Comparison of ENCODE assay signal across 11 cellular contexts in genomic region chr5:139690385-139691274, GRCh38. TPM values are rescaled to one million over a fixed set of nuclear protein-coding genes. Genes with fewer than 3 reads are reported as not detected.
DNase-seq lines count a peak whose midpoint lies in the region; ATAC-seq, FAIRE-seq and TF ChIP-seq lines count a peak whose summit lies in the region.
"Had no signal": no experiment of that assay in that cellular context is flagged by ENCODE, and none has a peak within 500 bp of the region (broad histone marks: within the 10 kb centered on the region; RNA-seq: fewer than 3 reads in every experiment).

No MANE protein-coding gene starts in this region.

- no peaks in the 10 kb centered on the region for H3K36me3 Mint-ChIP-seq in activated naive CD8-positive, alpha-beta T cell treated with anti-CD3 and anti-CD28 coated beads, Interleukin-2, amount 50 U/mL, for 24 hours (ENCODE audit: low read depth)

- no peak overlapping the region for H2AFZ ChIP-seq in SK-N-SH (ENCODE audit: low read depth)

- no peak for TF ChIP-seq POLR2A in H54 (IDR thresholded peaks at IDR 0.05; ENCODE audit: low read depth, low read length)

- peak; percentile 63 for DNase-seq in ELR (ENCODE audit: low read depth)
- peak; percentile 77 for DNase-seq in SK-N-SH
- peak; percentile 90 for DNase-seq in glomerular visceral epithelial cell (ENCODE audit: extremely low spot score)
- DNase-seq in retina: peak; percentile 81
- no peak for DNase-seq in H54 (ENCODE audit: insufficient read length, low spot score)
- DNase-seq in NCI-H146 treated with DMSO at 0.1 percent for 48 hours (lab: John Stamatoyannopoulos, UW; ENCODE audit: unreplicated experiment): no peak
- DNase-seq in activated naive CD8-positive, alpha-beta T cell treated with anti-CD3 and anti-CD28 coated beads, Interleukin-2, amount 50 U/mL, for 24 hours: no peak
- DNase-seq: activated CD4-positive, alpha-beta T cell treated with anti-CD3 and anti-CD28 coated beads, Interleukin-2, amount 50 U/mL, for 48 hours; NCI-H2029 treated with DMSO at 0.1 percent for 48 hours had no signal

- peaks cover 0 to 5% of the 10 kb centered on the region in 2 experiments for H3K36me3 ChIP-seq in SK-N-SH (replicated peaks in 1 of 2; ENCODE audit: control insufficient read depth in 1 of 2, insufficient read depth in 2 of 2, low read length in 1 of 2)

- TF ChIP-seq CTCF in SK-N-SH (IDR thresholded peaks at IDR 0.05): no peak; the same call in 1 of the 2 replicates

- no peaks in the 10 kb centered on the region for H3K9me2 ChIP-seq in SK-N-SH

- H3K27ac ChIP-seq in SK-N-SH (ENCODE audit: low read depth in 2 of 2, low read length in 1 of 2): peak overlapping the region; percentile 71 to 97
- H3K27ac ChIP-seq: epithelial cell of prostate had no signal

- TF ChIP-seq EP300 in SK-N-SH (IDR thresholded peaks at IDR 0.05; ENCODE audit: borderline replicate concordance in 1 of 2, low read depth in 1 of 2, low read length in 1 of 2): peak in 1 of 2 experiments; percentile 61; a peak in 1 of 4 replicates

- H3K27ac Mint-ChIP-seq in activated naive CD8-positive, alpha-beta T cell treated with anti-CD3 and anti-CD28 coated beads, Interleukin-2, amount 50 U/mL, for 24 hours: no peak overlapping the region

- H3K4me1 ChIP-seq in SK-N-SH (ENCODE audit: control insufficient read depth in 1 of 2, insufficient read depth in 2 of 2, low read depth in 1 of 2, low read length in 1 of 2): peaks cover 41 to 71% of the 10 kb centered on the region in 2 experiments

- TF ChIP-seq RAD21 in SK-N-SH (IDR thresholded peaks at IDR 0.05; ENCODE audit: low read length): no peak

- POLR2A ChIA-PET in SK-N-SH (lab: Yijun Ruan, JAX): interaction anchor here (0.6 to 3.5 kb wide), 10 partner anchors 13 to 171 kb away, joined by 3 to 23 read pairs (median 4); partner anchors contain the start of gene CXXC5

- ATAC-seq in activated naive CD8-positive, alpha-beta T cell treated with anti-CD3 and anti-CD28 coated beads, Interleukin-2, amount 50 U/mL, for 24 hours: no peak
- no peak for ATAC-seq in HG03095 (IDR thresholded peaks at IDR 0.05; ENCODE audit: unreplicated experiment)

- H3K27me3 ChIP-seq in SK-N-SH (ENCODE audit: insufficient read depth): no peaks in the 10 kb centered on the region

- no peak for FAIRE-seq in H54 (lab: Jason Lieb, UNC)

- H3K79me2 ChIP-seq in SK-N-SH (ENCODE audit: insufficient read depth): no peaks in the 10 kb centered on the region

- no peaks in the 10 kb centered on the region for H3K9me3 Mint-ChIP-seq in activated naive CD8-positive, alpha-beta T cell treated with anti-CD3 and anti-CD28 coated beads, Interleukin-2, amount 50 U/mL, for 24 hours

- H3K27me3 Mint-ChIP-seq in activated naive CD8-positive, alpha-beta T cell treated with anti-CD3 and anti-CD28 coated beads, Interleukin-2, amount 50 U/mL, for 24 hours: no peaks in the 10 kb centered on the region

- CTCF ChIA-PET in SK-N-SH (lab: Yijun Ruan, JAX): interaction anchor here (0.6 to 14.8 kb wide), 28 partner anchors 10 to 477 kb away, joined by 3 to 310 read pairs (median 6); partner anchors contain the start of gene CXXC5

- H3K4me1 Mint-ChIP-seq in activated naive CD8-positive, alpha-beta T cell treated with anti-CD3 and anti-CD28 coated beads, Interleukin-2, amount 50 U/mL, for 24 hours: peaks cover 14% of the 10 kb centered on the region

- WGBS in SK-N-SH (ENCODE audit: low lambda C conversion rate): 41% methylated on average over 10 of the region's 20 CpGs

- H3K4me3 Mint-ChIP-seq in activated naive CD8-positive, alpha-beta T cell treated with anti-CD3 and anti-CD28 coated beads, Interleukin-2, amount 50 U/mL, for 24 hours: no peak overlapping the region

- peak overlapping the region; percentile 73 for H3K4me2 ChIP-seq in SK-N-SH

- H4K20me1 ChIP-seq in SK-N-SH (ENCODE audit: insufficient read depth): no peaks in the 10 kb centered on the region

- H3K9me3 ChIP-seq in SK-N-SH: no peaks in the 10 kb centered on the region

- peak overlapping the region; percentile 37; the same call in 1 of the 2 replicates for H3K9ac ChIP-seq in SK-N-SH

- no peak overlapping the region for H3K4me3 ChIP-seq in SK-N-SH (ENCODE audit: low read depth in 2 of 2, low read length in 1 of 2)

- peaks cover 44% of the 10 kb centered on the region for H3F3A ChIP-seq in SK-N-SH (replicated peaks; ENCODE audit: insufficient read depth)

TF ChIP-seq in SK-N-SH, 30 proteins besides CTCF, POLR2A, EP300 and RAD21:
- TF ChIP-seq, protein P1, sequence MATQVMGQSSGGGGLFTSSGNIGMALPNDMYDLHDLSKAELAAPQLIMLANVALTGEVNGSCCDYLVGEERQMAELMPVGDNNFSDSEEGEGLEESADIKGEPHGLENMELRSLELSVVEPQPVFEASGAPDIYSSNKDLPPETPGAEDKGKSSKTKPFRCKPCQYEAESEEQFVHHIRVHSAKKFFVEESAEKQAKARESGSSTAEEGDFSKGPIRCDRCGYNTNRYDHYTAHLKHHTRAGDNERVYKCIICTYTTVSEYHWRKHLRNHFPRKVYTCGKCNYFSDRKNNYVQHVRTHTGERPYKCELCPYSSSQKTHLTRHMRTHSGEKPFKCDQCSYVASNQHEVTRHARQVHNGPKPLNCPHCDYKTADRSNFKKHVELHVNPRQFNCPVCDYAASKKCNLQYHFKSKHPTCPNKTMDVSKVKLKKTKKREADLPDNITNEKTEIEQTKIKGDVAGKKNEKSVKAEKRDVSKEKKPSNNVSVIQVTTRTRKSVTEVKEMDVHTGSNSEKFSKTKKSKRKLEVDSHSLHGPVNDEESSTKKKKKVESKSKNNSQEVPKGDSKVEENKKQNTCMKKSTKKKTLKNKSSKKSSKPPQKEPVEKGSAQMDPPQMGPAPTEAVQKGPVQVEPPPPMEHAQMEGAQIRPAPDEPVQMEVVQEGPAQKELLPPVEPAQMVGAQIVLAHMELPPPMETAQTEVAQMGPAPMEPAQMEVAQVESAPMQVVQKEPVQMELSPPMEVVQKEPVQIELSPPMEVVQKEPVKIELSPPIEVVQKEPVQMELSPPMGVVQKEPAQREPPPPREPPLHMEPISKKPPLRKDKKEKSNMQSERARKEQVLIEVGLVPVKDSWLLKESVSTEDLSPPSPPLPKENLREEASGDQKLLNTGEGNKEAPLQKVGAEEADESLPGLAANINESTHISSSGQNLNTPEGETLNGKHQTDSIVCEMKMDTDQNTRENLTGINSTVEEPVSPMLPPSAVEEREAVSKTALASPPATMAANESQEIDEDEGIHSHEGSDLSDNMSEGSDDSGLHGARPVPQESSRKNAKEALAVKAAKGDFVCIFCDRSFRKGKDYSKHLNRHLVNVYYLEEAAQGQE (IDR thresholded peaks at IDR 0.05; ENCODE audit: low read depth, low read length): no peak
- TF ChIP-seq, protein P2, sequence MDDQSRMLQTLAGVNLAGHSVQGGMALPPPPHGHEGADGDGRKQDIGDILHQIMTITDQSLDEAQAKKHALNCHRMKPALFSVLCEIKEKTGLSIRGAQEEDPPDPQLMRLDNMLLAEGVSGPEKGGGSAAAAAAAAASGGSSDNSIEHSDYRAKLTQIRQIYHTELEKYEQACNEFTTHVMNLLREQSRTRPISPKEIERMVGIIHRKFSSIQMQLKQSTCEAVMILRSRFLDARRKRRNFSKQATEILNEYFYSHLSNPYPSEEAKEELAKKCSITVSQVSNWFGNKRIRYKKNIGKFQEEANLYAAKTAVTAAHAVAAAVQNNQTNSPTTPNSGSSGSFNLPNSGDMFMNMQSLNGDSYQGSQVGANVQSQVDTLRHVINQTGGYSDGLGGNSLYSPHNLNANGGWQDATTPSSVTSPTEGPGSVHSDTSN (IDR thresholded peaks at IDR 0.05): peak; percentile 86
- peak; percentile 69 for TF ChIP-seq GATA2 (CRISPR knock-in tag; IDR thresholded peaks at IDR 0.05)
- TF ChIP-seq FOSL2 (IDR thresholded peaks at IDR 0.05; ENCODE audit: borderline replicate concordance, low read depth): peak; percentile 25; the same call in 1 of the 2 replicates
- peak; percentile 13; the same call in 1 of the 2 replicates for TF ChIP-seq TCF12 (IDR thresholded peaks at IDR 0.05)
- 0 out of 2 replicates have a peak, but pooled peaks have one; percentile 18 for TF ChIP-seq YY1 (IDR thresholded peaks at IDR 0.05; ENCODE audit: low read depth)
- TF ChIP-seq MXI1 (IDR thresholded peaks at IDR 0.05; ENCODE audit: low read depth, low read length): no peak

RNA-seq across cellular contexts. Expression of gene CXXC5, which starts 42.5 kb away (rescaled TPM):
- polyA plus RNA-seq in SK-N-SH (2012; rRNA removed): 47.4 and 52.9 TPM in 2 replicates
- polyA plus RNA-seq in SK-N-SH (2012; cell fraction: cytosol; rRNA removed): 32.6 and 46.5 TPM in 2 replicates
- 35.1 and 38.6 TPM in 2 replicates for polyA plus RNA-seq in SK-N-SH (2012; cell fraction: nucleus; rRNA removed)

Comparison
In these comparisons a context has a peak if more than half of its experiments do, and no peak if none do; other contexts are left out.
1. DNase-seq: peak in ELR (single experiment), SK-N-SH (single experiment), glomerular visceral epithelial cell (single experiment) and retina (single experiment); none in H54 (single experiment), NCI-H146 treated with DMSO at 0.1 percent for 48 hours (single experiment) and activated naive CD8-positive, alpha-beta T cell treated with anti-CD3 and anti-CD28 coated beads, Interleukin-2, amount 50 U/mL, for 24 hours (single experiment).